In the genomic region with DNA sequence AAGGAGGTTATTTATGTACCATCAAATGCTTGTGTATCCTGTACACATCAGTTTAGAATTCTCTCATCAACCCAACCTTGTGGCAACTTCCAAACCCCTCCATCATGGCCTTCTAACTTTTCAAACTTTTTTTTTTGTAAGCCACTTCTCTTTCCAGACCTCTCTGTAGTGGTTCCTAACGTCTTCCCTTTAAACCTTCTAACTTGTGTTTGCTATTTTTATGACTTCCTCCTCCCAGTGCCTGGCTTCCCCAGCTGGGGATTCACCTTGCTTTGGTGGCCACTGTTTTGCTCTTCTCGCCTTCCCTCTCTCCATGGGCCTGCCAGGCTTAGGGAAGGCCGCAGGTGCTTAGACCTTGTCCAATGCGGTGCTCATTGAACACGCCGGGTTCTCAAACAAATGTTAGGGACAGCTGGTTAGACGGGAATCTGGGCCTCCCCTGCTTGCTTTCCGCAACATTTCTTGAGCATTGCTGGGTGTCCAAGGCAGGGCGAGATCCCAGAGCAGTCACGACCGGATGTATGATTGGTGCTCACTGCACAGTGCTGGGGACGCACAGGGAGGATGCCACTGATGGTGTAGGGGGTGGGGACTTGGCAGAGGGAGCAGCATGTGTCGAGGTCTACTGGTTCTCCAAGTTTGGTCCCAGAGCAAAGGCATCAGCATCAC, we compare ENCODE assay signal across 10 cellular contexts. TPM values are rescaled to one million over a fixed set of nuclear protein-coding genes. Genes with fewer than 3 reads are reported as not detected.
A peak's percentile ranks its signal among the peaks of the same experiment; 100 is the strongest.
DNase-seq lines count a peak whose midpoint lies in the region; ATAC-seq and TF ChIP-seq lines count a peak whose summit lies in the region.
"Had no signal": no experiment of that assay in that cellular context is flagged by ENCODE, and none has a peak within 500 bp of the region (broad histone marks: within the 10 kb centered on the region; RNA-seq: fewer than 3 reads in every experiment).

No MANE protein-coding gene starts in this region.

- TF ChIP-seq CTCF in sigmoid colon (IDR thresholded peaks at IDR 0.05), result no peak

- no peaks in the 10 kb centered on the region for H3K9me3 Mint-ChIP-seq in activated CD4-positive, alpha-beta T cell treated with anti-CD3 and anti-CD28 coated beads for 36 hours (ENCODE audit: low read depth)

- 34 to 58% methylated on average over 13 of the region's 13 CpGs for WGBS in sigmoid colon, 2 donors

- H3K4me3 Mint-ChIP-seq in activated CD4-positive, alpha-beta T cell treated with anti-CD3 and anti-CD28 coated beads for 36 hours, result peak overlapping the region; percentile 90

- peaks cover 2% of the 10 kb centered on the region for H3K36me3 Mint-ChIP-seq in activated CD4-positive, alpha-beta T cell treated with anti-CD3 and anti-CD28 coated beads for 36 hours (ENCODE audit: low read depth)

- TF ChIP-seq POLR2A in sigmoid colon (IDR thresholded peaks at IDR 0.05), result no peak

- no peaks in the 10 kb centered on the region for H3K36me3 ChIP-seq in effector memory CD4-positive, alpha-beta T cell (ENCODE audit: control insufficient read depth, insufficient read depth, low read length)
- no peaks in the 10 kb centered on the region for H3K36me3 ChIP-seq in sigmoid colon

- no peaks in the 10 kb centered on the region for H3K27me3 Mint-ChIP-seq in activated CD4-positive, alpha-beta T cell treated with anti-CD3 and anti-CD28 coated beads for 36 hours

- no peaks in the 10 kb centered on the region for H3K9me3 ChIP-seq in effector memory CD4-positive, alpha-beta T cell (ENCODE audit: control insufficient read depth, low read length)
- no peaks in the 10 kb centered on the region for H3K9me3 ChIP-seq in sigmoid colon

- peak overlapping the region; percentile 61 for H3K4me3 ChIP-seq in effector memory CD4-positive, alpha-beta T cell (ENCODE audit: insufficient read depth, low read depth, low read length, poor library complexity, severe bottlenecking)
- H3K4me3 ChIP-seq in sigmoid colon, result no peak overlapping the region

- CTCF ChIA-PET in activated CD4-positive, alpha-beta T cell treated with anti-CD3 and anti-CD28 coated beads for 36 hours (lab: Charles Lee), result interaction anchor here (0.6 to 1.6 kb wide), 2 partner anchors 8 to 324 kb away, joined by 3 to 5 read pairs; no protein-coding TSS in a partner anchor

- POLR2A ChIA-PET in activated CD4-positive, alpha-beta T cell treated with anti-CD3 and anti-CD28 coated beads for 36 hours (lab: Charles Lee), result no interaction called here

- intact Hi-C loops in activated CD4-positive, alpha-beta T cell treated with anti-CD3 and anti-CD28 coated beads for 36 hours (cut with DNase I, micrococcal nuclease), result loop anchor here in 1 of 2 experiments (1.0 to 2.0 kb wide), 3 partner anchors 250 to 522 kb away; a partner anchor contains a TSS
- intact Hi-C loops in sigmoid colon (cut with DNase I), result no loop called here

- peaks cover 20% of the 10 kb centered on the region for H3K4me1 ChIP-seq in effector memory CD4-positive, alpha-beta T cell (ENCODE audit: control insufficient read depth, insufficient read depth, low read length, poor library complexity, severe bottlenecking)
- H3K4me1 ChIP-seq in sigmoid colon, result peaks cover 0 to 36% (median 30%) of the 10 kb centered on the region in 4 donors

- peak overlapping the region; percentile 85 for H3K27ac Mint-ChIP-seq in activated CD4-positive, alpha-beta T cell treated with anti-CD3 and anti-CD28 coated beads for 36 hours

- TF ChIP-seq EP300 in sigmoid colon (IDR thresholded peaks at IDR 0.05), result no peak

- H3K27ac ChIP-seq in effector memory CD4-positive, alpha-beta T cell (ENCODE audit: insufficient read depth, low read length, poor library complexity, severe bottlenecking), result no peak overlapping the region
- H3K27ac ChIP-seq in sigmoid colon, result peak overlapping the region in 1 of 4 donors; percentile 66

- DNase-seq in activated CD4-positive, alpha-beta T cell treated with anti-CD3 and anti-CD28 coated beads for 36 hours, result no peak
- no peak for DNase-seq in activated CD4-positive, alpha-beta T cell treated with anti-CD3 and anti-CD28 coated beads, Interleukin-2, amount 50 U/mL, for 1 hour
- peak; percentile 74 for DNase-seq in NCI-H510A treated with DMSO at 0.1 percent for 48 hours (lab: John Stamatoyannopoulos, UW)
- DNase-seq in effector memory CD4-positive, alpha-beta T cell, result no peak
- peak; percentile 66 for DNase-seq in sigmoid colon
- no peak for DNase-seq in AML-193 (lab: John Stamatoyannopoulos, UW)
- DNase-seq in NCI-H1048 (lab: John Stamatoyannopoulos, UW), result no peak
- DNase-seq: activated CD4-positive, alpha-beta T cell treated with anti-CD3 and anti-CD28 coated beads, Interleukin-2, amount 50 U/mL, for 4 hours; NCI-H1092 treated with DMSO at 0.1 percent for 48 hours had no signal

- ATAC-seq in activated CD4-positive, alpha-beta T cell treated with anti-CD3 and anti-CD28 coated beads for 36 hours, result no peak
- no peak for ATAC-seq in GM19395 (IDR thresholded peaks at IDR 0.05; ENCODE audit: unreplicated experiment)

- no peaks in the 10 kb centered on the region for H3K27me3 ChIP-seq in effector memory CD4-positive, alpha-beta T cell (replicated peaks; ENCODE audit: control insufficient read depth, insufficient read depth, low read length, poor library complexity, severe bottlenecking)
- no peaks in the 10 kb centered on the region for H3K27me3 ChIP-seq in sigmoid colon

- peaks cover 30% of the 10 kb centered on the region for H3K4me1 Mint-ChIP-seq in activated CD4-positive, alpha-beta T cell treated with anti-CD3 and anti-CD28 coated beads for 36 hours

RNA-seq across cellular contexts. Expression of a gene that starts 1.1 kb away (rescaled TPM):
- 10 to 100 TPM; 29.8 to 30.4 TPM for total RNA-seq in activated CD4-positive, alpha-beta T cell treated with anti-CD3 and anti-CD28 coated beads for 36 hours
- total RNA-seq in sigmoid colon, result 10 to 100 TPM; 16.2 to 27.4 (median 18.3) TPM
- 10 to 100 TPM in 1 of 3 donors, 1 to 10 TPM in 2; 1.8 to 14.5 (median 2.5) TPM for polyA plus RNA-seq in sigmoid colon

RNA-seq across cellular contexts. Expression of a gene that starts 28.1 kb away (rescaled TPM):
- total RNA-seq in activated CD4-positive, alpha-beta T cell treated with anti-CD3 and anti-CD28 coated beads for 36 hours, result 10 to 100 TPM; 40.1 to 56.2 TPM
- total RNA-seq in sigmoid colon, result 10 to 100 TPM; 64.0 to 94.6 (median 75.6) TPM
- polyA plus RNA-seq in sigmoid colon, result 100 to 1,000 TPM; 151 to 234 (median 220) TPM

RNA-seq across cellular contexts. Expression of a gene that starts 28.2 kb away (rescaled TPM):
- 10 to 100 TPM; 38.3 to 40.8 TPM for total RNA-seq in activated CD4-positive, alpha-beta T cell treated with anti-CD3 and anti-CD28 coated beads for 36 hours
- total RNA-seq in sigmoid colon, result under 1 TPM in 1 of 4 donors, not detected in 3; 0.36 TPM
- polyA plus RNA-seq in sigmoid colon, result 1 to 10 TPM in 2 of 3 donors, not detected in 1; 1.2 to 3.5 TPM

RNA-seq across cellular contexts. Expression of a gene that starts 52.5 kb away (rescaled TPM):
- total RNA-seq in activated CD4-positive, alpha-beta T cell treated with anti-CD3 and anti-CD28 coated beads for 36 hours, result 10 to 100 TPM; 74.4 to 82.7 TPM
- 10 to 100 TPM; 32.4 to 38.8 (median 35.2) TPM for total RNA-seq in sigmoid colon
- 100 to 1,000 TPM in 1 of 3 donors, 10 to 100 TPM in 2; 78.1 to 116 (median 84.6) TPM for polyA plus RNA-seq in sigmoid colon

Comparison
In these comparisons a context has a peak if more than half of its experiments do, and no peak if none do; other contexts are left out.
1. DNase-seq: peak in NCI-H510A treated with DMSO at 0.1 percent for 48 hours (single experiment) and sigmoid colon (single experiment); none in activated CD4-positive, alpha-beta T cell treated with anti-CD3 and anti-CD28 coated beads for 36 hours (single experiment), activated CD4-positive, alpha-beta T cell treated with anti-CD3 and anti-CD28 coated beads, Interleukin-2, amount 50 U/mL, for 1 hour (single experiment), effector memory CD4-positive, alpha-beta T cell (0 of 3), AML-193 (0 of 2) and NCI-H1048 (single experiment).
2. RNA of a gene that starts 28.2 kb away (total RNA-seq): 38.3 to 40.8 TPM in activated CD4-positive, alpha-beta T cell treated with anti-CD3 and anti-CD28 coated beads for 36 hours; 0.36 TPM in sigmoid colon; every median in the first group is over 10 times any median in the second.